ENCODE assay signal across 9 cellular contexts in genomic region chr20:46255440-46256104, GRCh38. TPM values are rescaled to one million over a fixed set of nuclear protein-coding genes. Genes with fewer than 3 reads are reported as not detected.
DNase-seq lines count a peak whose midpoint lies in the region; ATAC-seq, FAIRE-seq and TF ChIP-seq lines count a peak whose summit lies in the region.
"Had no signal": no experiment of that assay in that cellular context is flagged by ENCODE, and none has a peak within 500 bp of the region (broad histone marks: within the 10 kb centered on the region; RNA-seq: fewer than 3 reads in every experiment).

No MANE protein-coding gene starts in this region.

- TF ChIP-seq CTCF in dorsolateral prefrontal cortex (IDR thresholded peaks at IDR 0.05 in 54 of 56, conservative IDR thresholded peaks at IDR 0.05 in 2 of 56; ENCODE audit: low read depth in 1 of 56, partially characterized antibody in 56 of 56) (no peak), prostate gland (IDR thresholded peaks at IDR 0.05) (no peak)

- H3K27me3 ChIP-seq in dorsolateral prefrontal cortex (peaks cover 0 to 29% (median 9%) of the 10 kb centered on the region in 45 donors), prostate gland (replicated peaks; ENCODE audit: insufficient read depth) (peaks cover 4% of the 10 kb centered on the region)

- WGBS in prostate gland, result 57% methylated on average over 8 of the region's 8 CpGs

- peaks cover 23% of the 10 kb centered on the region for H3K27me3 Mint-ChIP-seq in activated T-helper 2 cell treated with anti-CD3 and anti-CD28 coated beads, Interferon-gamma antibody, Interleukin-2, Interleukin-4, amounts not matched to agents 10 μg/mL and 5 μg/mL and 100 μg/mL, durations not matched to agents 14 hours and 24 hours and 36 hours (ENCODE audit: low read depth)

- no peak overlapping the region for H3K4me3 ChIP-seq in dorsolateral prefrontal cortex
- H3K4me3 ChIP-seq in prostate gland, result no peak overlapping the region

- intact Hi-C loops in dorsolateral prefrontal cortex (cut with DNase I) (no loop called here), prostate gland (cut with DNase I) (no loop called here)
- intact Hi-C loops in activated T-helper 2 cell treated with anti-CD3 and anti-CD28 coated beads, Interferon-gamma antibody, Interleukin-2, Interleukin-4, amounts not matched to agents 10 μg/mL and 5 μg/mL and 100 μg/mL, durations not matched to agents 14 hours and 24 hours and 36 hours (cut with micrococcal nuclease), result no loop called here

- peak overlapping the region in 1 of 59 donors; percentile 43 for H3K27ac ChIP-seq in dorsolateral prefrontal cortex
- H3K27ac ChIP-seq in prostate gland, result no peak overlapping the region

- H3K4me1 ChIP-seq in prostate gland (replicated peaks), result no peaks in the 10 kb centered on the region

- H3K4me1 Mint-ChIP-seq in activated T-helper 2 cell treated with anti-CD3 and anti-CD28 coated beads, Interferon-gamma antibody, Interleukin-2, Interleukin-4, amounts not matched to agents 10 μg/mL and 5 μg/mL and 100 μg/mL, durations not matched to agents 14 hours and 24 hours and 36 hours (ENCODE audit: low read depth), result no peaks in the 10 kb centered on the region
- H3K4me1 Mint-ChIP-seq: activated naive CD4-positive, alpha-beta T cell treated with anti-CD3 and anti-CD28 coated beads, Interleukin-2, amount 50 U/mL, for 24 hours had no signal

- no peak overlapping the region for H3K4me3 Mint-ChIP-seq in activated T-helper 2 cell treated with anti-CD3 and anti-CD28 coated beads, Interferon-gamma antibody, Interleukin-2, Interleukin-4, amounts not matched to agents 10 μg/mL and 5 μg/mL and 100 μg/mL, durations not matched to agents 14 hours and 24 hours and 36 hours (ENCODE audit: low read depth)
- H3K4me3 Mint-ChIP-seq: activated naive CD4-positive, alpha-beta T cell treated with anti-CD3 and anti-CD28 coated beads, Interleukin-2, amount 50 U/mL, for 24 hours had no signal

- no peak for ATAC-seq in GM18861 (IDR thresholded peaks at IDR 0.05; ENCODE audit: unreplicated experiment)

- DNase-seq in HT1080 (ENCODE audit: low read depth) (peak; percentile 45), NCI-H510A (lab: John Stamatoyannopoulos, UW) (peak; percentile 88), dorsolateral prefrontal cortex (peak in 9 of 10 donors; percentile 46 to 99 (median 58)), prostate gland (ENCODE audit: low spot score) (peak; percentile 79), hepatic stellate cell (ENCODE audit: low spot score) (no peak), GM19239 (ENCODE audit: insufficient read length, low spot score) (no peak)
- DNase-seq in activated T-helper 2 cell treated with anti-CD3 and anti-CD28 coated beads, Interferon-gamma antibody, Interleukin-2, Interleukin-4, amounts not matched to agents 10 μg/mL and 5 μg/mL and 100 μg/mL, durations not matched to agents 14 hours and 24 hours and 36 hours (ENCODE audit: low spot score), result no peak

- no peak for FAIRE-seq in GM19239 (lab: Jason Lieb, UNC)

- no peaks in the 10 kb centered on the region for H3K9me3 ChIP-seq in prostate gland

- H3K27ac Mint-ChIP-seq in activated T-helper 2 cell treated with anti-CD3 and anti-CD28 coated beads, Interferon-gamma antibody, Interleukin-2, Interleukin-4, amounts not matched to agents 10 μg/mL and 5 μg/mL and 100 μg/mL, durations not matched to agents 14 hours and 24 hours and 36 hours, result no peak overlapping the region
- H3K27ac Mint-ChIP-seq: activated naive CD4-positive, alpha-beta T cell treated with anti-CD3 and anti-CD28 coated beads, Interleukin-2, amount 50 U/mL, for 24 hours had no signal

- no peak for TF ChIP-seq POLR2A in prostate gland (IDR thresholded peaks at IDR 0.05)

- no peaks in the 10 kb centered on the region for H3K9me3 Mint-ChIP-seq in activated T-helper 2 cell treated with anti-CD3 and anti-CD28 coated beads, Interferon-gamma antibody, Interleukin-2, Interleukin-4, amounts not matched to agents 10 μg/mL and 5 μg/mL and 100 μg/mL, durations not matched to agents 14 hours and 24 hours and 36 hours
- H3K9me3 Mint-ChIP-seq: activated naive CD4-positive, alpha-beta T cell treated with anti-CD3 and anti-CD28 coated beads, Interleukin-2, amount 50 U/mL, for 24 hours had no signal

- H3K36me3 Mint-ChIP-seq in activated T-helper 2 cell treated with anti-CD3 and anti-CD28 coated beads, Interferon-gamma antibody, Interleukin-2, Interleukin-4, amounts not matched to agents 10 μg/mL and 5 μg/mL and 100 μg/mL, durations not matched to agents 14 hours and 24 hours and 36 hours (ENCODE audit: low read depth), result no peaks in the 10 kb centered on the region
- H3K36me3 Mint-ChIP-seq: activated naive CD4-positive, alpha-beta T cell treated with anti-CD3 and anti-CD28 coated beads, Interleukin-2, amount 50 U/mL, for 24 hours had no signal

- H3K36me3 ChIP-seq in prostate gland, result no peaks in the 10 kb centered on the region

RNA-seq across cellular contexts. Expression of gene CDH22, which starts 52.7 kb away (rescaled TPM):
- not detected in 2 replicates for total RNA-seq in HT1080 (2014; rRNA removed; shearing (Covaris generic))
- polyA plus RNA-seq in HT1080 (2015; cell fraction: cytosol; rRNA removed), result not detected in 2 replicates
- not detected in 2 replicates for polyA plus RNA-seq in HT1080 (2015; cell fraction: nucleus; rRNA removed)
- total RNA-seq in dorsolateral prefrontal cortex (10 to 100 TPM in 119 of 120 experiments, 1 to 10 TPM in 1; 6.7 to 71.8 (median 34.0) TPM), prostate gland (1 to 10 TPM; 1.9 to 3.3 TPM)
- total RNA-seq in activated T-helper 2 cell treated with anti-CD3 and anti-CD28 coated beads, Interferon-gamma antibody, Interleukin-2, Interleukin-4, amounts not matched to agents 10 μg/mL and 5 μg/mL and 100 μg/mL, durations not matched to agents 14 hours and 24 hours and 36 hours, result not detected in 2 replicates

Comparison
In these comparisons a context has a peak if more than half of its experiments do, and no peak if none do; other contexts are left out.
1. DNase-seq: peak in HT1080 (single experiment), NCI-H510A (single experiment), dorsolateral prefrontal cortex (9 of 10) and prostate gland (single experiment); none in activated T-helper 2 cell treated with anti-CD3 and anti-CD28 coated beads, Interferon-gamma antibody, Interleukin-2, Interleukin-4, amounts not matched to agents 10 μg/mL and 5 μg/mL and 100 μg/mL, durations not matched to agents 14 hours and 24 hours and 36 hours (single experiment), hepatic stellate cell (single experiment) and GM19239 (single experiment).